34 cellular contexts compared by ENCODE assay signal in genomic region chr7:118114175-118114574, GRCh38.
"Had no signal": no experiment of that assay in that cellular context is flagged by ENCODE, and none has a peak within 500 bp of the region (broad histone marks: within the 10 kb centered on the region; RNA-seq: fewer than 3 reads in every experiment).

No MANE protein-coding gene starts in this region.

- H3K36me3 ChIP-seq: MG63 had no signal

- H3K4me3 ChIP-seq: MG63 had no signal

- H3K9me3 ChIP-seq: MG63 had no signal

- DNase-seq: Karpas-422, Kasumi-1, MG63, MM.1S, MV-4-11, NCI-H1048, NCI-H1092, NCI-H1092 treated with DMSO at 0.1 percent for 48 hours, NCI-H1105, NCI-H1105 treated with DMSO at 0.1 percent for 48 hours, NCI-H1417, NCI-H1417 treated with DMSO at 0.1 percent for 48 hours, NCI-H1436, NCI-H1436 treated with DMSO at 0.1 percent for 48 hours, NCI-H146, NCI-H1694, NCI-H1694 treated with DMSO at 0.1 percent for 48 hours, NCI-H187, NCI-H187 treated with DMSO at 0.1 percent for 48 hours, NCI-H1930, NCI-H2029, NCI-H2029 treated with DMSO at 0.1 percent for 48 hours, NCI-H2081, NCI-H2081 treated with DMSO at 0.1 percent for 48 hours, NCI-H2107, NCI-H2171, NCI-H2171 treated with DMSO at 0.1 percent for 48 hours, NCI-H2227 treated with DMSO at 0.1 percent for 48 hours, NCI-H226, NCI-H345, NCI-H446, NCI-H446 treated with DMSO at 0.1 percent for 48 hours, NCI-H510A, NCI-H510A treated with DMSO at 0.1 percent for 48 hours had no signal

- H3K27me3 ChIP-seq: MG63 had no signal
